Comparison of ENCODE assay signal across 12 cellular contexts in the genomic region with DNA sequence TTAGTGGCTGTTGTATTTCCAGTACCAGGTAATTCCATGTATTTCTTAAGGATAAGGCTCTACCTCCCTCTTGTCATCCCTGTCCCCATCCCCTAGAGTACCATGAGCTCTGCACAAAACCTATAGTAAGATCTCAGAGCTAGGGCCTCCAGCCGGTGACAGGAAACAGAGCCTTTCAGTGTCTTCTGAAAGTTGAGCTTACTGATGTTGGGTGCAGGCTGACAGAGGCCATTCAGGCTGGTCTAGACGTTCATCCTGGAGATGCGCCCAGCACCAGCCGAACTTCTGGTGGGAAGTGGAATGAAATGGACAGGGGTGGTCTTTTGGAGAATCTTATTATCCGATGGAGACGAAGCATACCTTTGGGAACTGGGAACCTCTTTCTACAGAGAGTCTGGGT. TPM values are rescaled to one million over a fixed set of nuclear protein-coding genes. Genes with fewer than 3 reads are reported as not detected.
A peak's percentile ranks its signal among the peaks of the same experiment; 100 is the strongest.
DNase-seq lines count a peak whose midpoint lies in the region; ATAC-seq, FAIRE-seq and TF ChIP-seq lines count a peak whose summit lies in the region.
"Had no signal": no experiment of that assay in that cellular context is flagged by ENCODE, and none has a peak within 500 bp of the region (broad histone marks: within the 10 kb centered on the region; RNA-seq: fewer than 3 reads in every experiment).

No MANE protein-coding gene starts in this region.

- DNase-seq in CD14-positive monocyte (ENCODE audit: low spot score) (no peak), GM19239 (ENCODE audit: insufficient read length, low spot score) (peak; percentile 42), lower lobe of right lung (no peak), erythroblast (lab: John Stamatoyannopoulos, UW) (no peak)
- no peak for DNase-seq in activated CD8-positive, alpha-beta memory T cell treated with anti-CD3 and anti-CD28 coated beads, Interleukin-2, amount 50 U/mL, for 4 hours
- DNase-seq in activated CD4-positive, alpha-beta memory T cell treated with anti-CD3 and anti-CD28 coated beads, Interleukin-2, amount 10 ng/mL, durations not matched to agents 7 days and 5 days, result no peak
- DNase-seq: KG1, mucosa of descending colon, stomach had no signal

- no peaks in the 10 kb centered on the region for H3K36me3 ChIP-seq in lower lobe of right lung
- H3K36me3 ChIP-seq: stomach had no signal

- H3K27ac Mint-ChIP-seq in CD14-positive monocyte, result peak overlapping the region in 5 of 7 donors; percentile 3 to 77 (median 52)
- H3K27ac Mint-ChIP-seq in activated CD4-positive, alpha-beta memory T cell treated with anti-CD3 and anti-CD28 coated beads, Interleukin-2, amount 10 ng/mL, durations not matched to agents 7 days and 5 days, result no peak overlapping the region

- CTCF ChIA-PET in activated CD4-positive, alpha-beta memory T cell treated with anti-CD3 and anti-CD28 coated beads, Interleukin-2, amount 10 ng/mL, durations not matched to agents 7 days and 5 days (lab: Charles Lee), result interaction anchor here (0.7 kb wide), 1 partner anchor 43 kb away, joined by 4 read pairs; no protein-coding TSS in a partner anchor

- H3K4me3 Mint-ChIP-seq in CD14-positive monocyte, result no peak overlapping the region
- no peak overlapping the region for H3K4me3 Mint-ChIP-seq in activated CD4-positive, alpha-beta memory T cell treated with anti-CD3 and anti-CD28 coated beads, Interleukin-2, amount 10 ng/mL, durations not matched to agents 7 days and 5 days

- peaks cover 0 to 2% of the 10 kb centered on the region in 2 donors for H3K36me3 Mint-ChIP-seq in CD14-positive monocyte
- H3K36me3 Mint-ChIP-seq in activated CD4-positive, alpha-beta memory T cell treated with anti-CD3 and anti-CD28 coated beads, Interleukin-2, amount 10 ng/mL, durations not matched to agents 7 days and 5 days (ENCODE audit: low read depth), result peaks cover 3% of the 10 kb centered on the region

- no peak for TF ChIP-seq CTCF in CD14-positive monocyte (IDR thresholded peaks at IDR 0.05)
- TF ChIP-seq CTCF in lower lobe of right lung (IDR thresholded peaks at IDR 0.05), result no peak

- peak; percentile 96 for FAIRE-seq in GM19239 (lab: Jason Lieb, UNC)
- FAIRE-seq: TTC549 had no signal

- no peak overlapping the region for H3K27ac ChIP-seq in lower lobe of right lung
- H3K27ac ChIP-seq: stomach had no signal

- H3K4me3 ChIP-seq in lower lobe of right lung, result no peak overlapping the region
- H3K4me3 ChIP-seq: mucosa of descending colon, stomach had no signal

- no peaks in the 10 kb centered on the region for H3K27me3 ChIP-seq in lower lobe of right lung (ENCODE audit: low read depth)

- intact Hi-C loops in CD14-positive monocyte (cut with micrococcal nuclease), result loop anchor here in 1 of 2 donors (5.0 kb wide), 1 partner anchor 291 kb away; no protein-coding TSS in a partner anchor
- intact Hi-C loops in lower lobe of right lung (cut with DNase I), result loop anchor here (5.0 kb wide), 1 partner anchor 541 kb away; no protein-coding TSS in a partner anchor

- H3K27me3 Mint-ChIP-seq in CD14-positive monocyte (ENCODE audit: low read depth in 3 of 3), result peaks cover 5 to 11% (median 10%) of the 10 kb centered on the region in 3 donors
- no peaks in the 10 kb centered on the region for H3K27me3 Mint-ChIP-seq in activated CD4-positive, alpha-beta memory T cell treated with anti-CD3 and anti-CD28 coated beads, Interleukin-2, amount 10 ng/mL, durations not matched to agents 7 days and 5 days

- POLR2A ChIA-PET in activated CD4-positive, alpha-beta memory T cell treated with anti-CD3 and anti-CD28 coated beads, Interleukin-2, amount 10 ng/mL, durations not matched to agents 7 days and 5 days (lab: Charles Lee), result no interaction called here

- H3K9me3 ChIP-seq in lower lobe of right lung, result no peaks in the 10 kb centered on the region
- H3K9me3 ChIP-seq: mucosa of descending colon, stomach had no signal

- H3K4me1 ChIP-seq in lower lobe of right lung, result peaks cover 18% of the 10 kb centered on the region

- peaks cover 43% of the 10 kb centered on the region for H3K4me1 Mint-ChIP-seq in CD14-positive monocyte
- no peaks in the 10 kb centered on the region for H3K4me1 Mint-ChIP-seq in activated CD4-positive, alpha-beta memory T cell treated with anti-CD3 and anti-CD28 coated beads, Interleukin-2, amount 10 ng/mL, durations not matched to agents 7 days and 5 days

- TF ChIP-seq POLR2A in erythroblast (IDR thresholded peaks at IDR 0.05; ENCODE audit: low read length), result no peak

- ATAC-seq in HG02759 (IDR thresholded peaks at IDR 0.05; ENCODE audit: unreplicated experiment) (peak; percentile 53), HG03520 (IDR thresholded peaks at IDR 0.05; ENCODE audit: unreplicated experiment) (peak; percentile 64), lower lobe of right lung (no peak)
- ATAC-seq: mucosa of descending colon had no signal

- no peaks in the 10 kb centered on the region for H3K9me3 Mint-ChIP-seq in CD14-positive monocyte
- H3K9me3 Mint-ChIP-seq in activated CD4-positive, alpha-beta memory T cell treated with anti-CD3 and anti-CD28 coated beads, Interleukin-2, amount 10 ng/mL, durations not matched to agents 7 days and 5 days, result no peaks in the 10 kb centered on the region

RNA-seq across cellular contexts. Expression of a gene that starts 16.7 kb away (rescaled TPM):
- not detected for polyA plus RNA-seq in CD14-positive monocyte
- 2.0 TPM for total RNA-seq in lower lobe of right lung
- total RNA-seq in activated CD4-positive, alpha-beta memory T cell treated with anti-CD3 and anti-CD28 coated beads, Interleukin-2, amount 10 ng/mL, durations not matched to agents 7 days and 5 days, result under 1 TPM in 1 of 2 experiments, not detected in 1; 0.20 TPM

Comparison
In these comparisons a context has a peak if more than half of its experiments do, and no peak if none do; other contexts are left out.
1. ATAC-seq: peak in HG02759 (single experiment) and HG03520 (single experiment); none in lower lobe of right lung (0 of 2).